ENCODE assay signal across 1 cellular context in genomic region chr2:17879137-17879912, GRCh38.
A peak's percentile ranks its signal among the peaks of the same experiment; 100 is the strongest.
TF ChIP-seq lines count a peak whose summit lies in the region.

No MANE protein-coding gene starts in this region.

TF ChIP-seq in HepG2, 621 proteins besides CTCF, POLR2A, EP300 and RAD21 (continued from another document):
- TF ChIP-seq HIC2 (CRISPR knock-in tag; IDR thresholded peaks at IDR 0.05; ENCODE audit: low read depth) (no peak), TRIM24 (CRISPR knock-in tag; IDR thresholded peaks at IDR 0.05) (no peak), ZNF281 (CRISPR knock-in tag; IDR thresholded peaks at IDR 0.05; ENCODE audit: borderline replicate concordance) (peak; percentile 58; the same call in 1 of the 2 replicates), ZNF83 (CRISPR knock-in tag; IDR thresholded peaks at IDR 0.05; ENCODE audit: borderline replicate concordance) (no peak), MTA3 (CRISPR knock-in tag; IDR thresholded peaks at IDR 0.05) (no peak), HNF4A (CRISPR knock-in tag; IDR thresholded peaks at IDR 0.05) (no peak), ZHX1 (CRISPR knock-in tag; IDR thresholded peaks at IDR 0.05; ENCODE audit: low read depth) (no peak), AGO1 (IDR thresholded peaks at IDR 0.05; ENCODE audit: low read depth, low read length, poor library complexity, severe bottlenecking) (peak; percentile 37), HOXA7 (CRISPR knock-in tag; IDR thresholded peaks at IDR 0.05) (no peak), CBX1 (IDR thresholded peaks at IDR 0.05; ENCODE audit: low read depth) (no peak), HNRNPL (IDR thresholded peaks at IDR 0.05; ENCODE audit: low read depth, low read length) (no peak), ARID3A (IDR thresholded peaks at IDR 0.05; ENCODE audit: low read depth, low read length) (no peak), KMT2B (CRISPR knock-in tag; IDR thresholded peaks at IDR 0.05) (no peak), RARG (CRISPR knock-in tag; IDR thresholded peaks at IDR 0.05; ENCODE audit: low read depth) (no peak), ZNF644 (CRISPR knock-in tag; IDR thresholded peaks at IDR 0.05; ENCODE audit: low read depth) (no peak), NFATC3 (CRISPR knock-in tag; IDR thresholded peaks at IDR 0.05) (0 out of 2 replicates have a peak, but pooled peaks have one; percentile 43), KDM2A (CRISPR knock-in tag; IDR thresholded peaks at IDR 0.05; ENCODE audit: borderline replicate concordance, low read depth) (peak; percentile 23; the same call in 1 of the 2 replicates), CREB1 (IDR thresholded peaks at IDR 0.05) (no peak), CREB1 (CRISPR knock-in tag; IDR thresholded peaks at IDR 0.05) (no peak), MXD1 (CRISPR knock-in tag; IDR thresholded peaks at IDR 0.05) (0 out of 2 replicates have a peak, but pooled peaks have one; percentile 12), ZNF263 (CRISPR knock-in tag; IDR thresholded peaks at IDR 0.05) (0 out of 2 replicates have a peak, but pooled peaks have one; percentile 21), BCL6 (CRISPR knock-in tag; IDR thresholded peaks at IDR 0.05) (0 out of 2 replicates have a peak, but pooled peaks have one; percentile 8), ZNF660 (CRISPR knock-in tag; IDR thresholded peaks at IDR 0.05; ENCODE audit: borderline replicate concordance, low read depth) (no peak), TFDP1 (CRISPR knock-in tag; IDR thresholded peaks at IDR 0.05; ENCODE audit: borderline replicate concordance) (0 out of 2 replicates have a peak, but pooled peaks have one; percentile 23), HOXA3 (CRISPR knock-in tag; IDR thresholded peaks at IDR 0.05) (no peak), ATF4 (CRISPR knock-in tag; IDR thresholded peaks at IDR 0.05) (no peak), KMT2A (CRISPR knock-in tag; IDR thresholded peaks at IDR 0.05) (no peak), SKI (IDR thresholded peaks at IDR 0.05; ENCODE audit: partially characterized antibody) (no peak), ISX (CRISPR knock-in tag; conservative IDR thresholded peaks at IDR 0.05) (no peak), KAT8 (CRISPR knock-in tag; IDR thresholded peaks at IDR 0.05) (no peak), FOXK1 (CRISPR knock-in tag; IDR thresholded peaks at IDR 0.05; ENCODE audit: borderline replicate concordance, low read depth) (no peak), TCF12 (IDR thresholded peaks at IDR 0.05) (no peak), TCF12 (CRISPR knock-in tag; IDR thresholded peaks at IDR 0.05) (no peak), SP5 (CRISPR knock-in tag; IDR thresholded peaks at IDR 0.05; ENCODE audit: borderline replicate concordance, low read depth) (peak; percentile 54; the same call in 1 of the 2 replicates), MED13 (CRISPR knock-in tag; IDR thresholded peaks at IDR 0.05) (no peak), MAF1 (CRISPR knock-in tag; IDR thresholded peaks at IDR 0.05; ENCODE audit: borderline replicate concordance) (no peak), ZSCAN20 (CRISPR knock-in tag; IDR thresholded peaks at IDR 0.05; ENCODE audit: borderline replicate concordance) (no peak), ZNF10 (CRISPR knock-in tag; IDR thresholded peaks at IDR 0.05; ENCODE audit: borderline replicate concordance, low read depth) (no peak)
